3 cellular contexts compared by ENCODE assay signal in the genomic region with DNA sequence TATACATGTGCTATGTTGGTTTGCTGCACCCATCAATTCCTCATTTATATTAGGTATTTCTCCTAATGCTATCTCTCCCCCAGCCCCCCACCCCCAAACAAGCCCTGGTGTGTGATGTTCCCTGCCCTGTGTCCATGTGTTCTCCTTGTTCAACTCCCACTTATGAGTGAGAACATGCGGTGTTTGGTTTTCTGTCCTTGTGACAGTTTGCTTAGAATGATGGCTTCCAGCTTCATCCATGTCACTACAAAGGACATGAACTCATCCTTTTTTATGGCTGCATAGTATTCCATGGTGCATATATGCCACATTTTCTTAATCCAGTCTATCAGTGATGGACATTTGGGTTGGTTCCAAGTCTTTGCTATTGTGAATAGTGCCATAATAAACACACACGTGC.
A peak's percentile ranks its signal among the peaks of the same experiment; 100 is the strongest.
DNase-seq lines count a peak whose midpoint lies in the region; ATAC-seq, FAIRE-seq and TF ChIP-seq lines count a peak whose summit lies in the region.
"Not testable (repeated sequence)": the region's sequence is repeated elsewhere in the genome, so short reads cannot be mapped to it uniquely, and the experiment has no call there.

No MANE protein-coding gene starts in this region.

- not testable (repeated sequence) for H3K4me2 ChIP-seq in K562 (ENCODE audit: insufficient read depth, low read length)

- H3K9me1 ChIP-seq in K562 (ENCODE audit: control insufficient read depth, insufficient read depth, low read length): not testable (repeated sequence)

- TF ChIP-seq POLR2A in K562 (conservative IDR thresholded peaks at IDR 0.05): not testable (repeated sequence)

- H4K20me1 ChIP-seq in K562 (replicated peaks; ENCODE audit: control insufficient read depth, insufficient read depth, low read length): not testable (repeated sequence)

- POLR2A ChIA-PET in HEK293 (lab: Yijun Ruan, JAX): not testable (repeated sequence)
- POLR2A ChIA-PET in K562 (lab: Yijun Ruan, JAX): interaction anchor here (2.0 kb wide), 1 partner anchor 10 kb away, joined by 7 read pairs; no protein-coding TSS in a partner anchor

- not testable (repeated sequence) for H3K4me1 ChIP-seq in HEK293 (ENCODE audit: control insufficient read depth, insufficient read depth, low read length); K562 (replicated peaks in 1 of 2; ENCODE audit: control insufficient read depth in 2 of 2, insufficient read depth in 2 of 2, low read length in 2 of 2)

- 1% methylated on average over 2 of the region's 2 CpGs for WGBS in K562 (ENCODE audit: insufficient coverage, low coverage, missing lambda C conversion rate)

- not testable (repeated sequence) for H3K4me1 Mint-ChIP-seq in activated CD4-positive, alpha-beta T cell treated with anti-CD3 and anti-CD28 coated beads, Interleukin-2, amount 10 ng/mL, durations not matched to agents 24 days and 14 days

- not testable (repeated sequence) for H3K4me3 Mint-ChIP-seq in activated CD4-positive, alpha-beta T cell treated with anti-CD3 and anti-CD28 coated beads, Interleukin-2, amount 10 ng/mL, durations not matched to agents 24 days and 14 days

- not testable (repeated sequence) for H3K36me3 Mint-ChIP-seq in activated CD4-positive, alpha-beta T cell treated with anti-CD3 and anti-CD28 coated beads, Interleukin-2, amount 10 ng/mL, durations not matched to agents 24 days and 14 days (ENCODE audit: low read depth)

- H3K27ac ChIP-seq in HEK293 (ENCODE audit: extremely low read depth, low read depth, low read length); K562 (ENCODE audit: extremely low read depth, low read depth, low read length): not testable (repeated sequence)

- TF ChIP-seq RAD21 in K562 (CRISPR knock-in tag; conservative IDR thresholded peaks at IDR 0.05 in 1 of 2, IDR thresholded peaks at IDR 0.05 in 1 of 2): not testable (repeated sequence)

- H3K27me3 ChIP-seq in K562 (ENCODE audit: control insufficient read depth in 2 of 2, insufficient read depth in 2 of 2, low read length in 2 of 2): peaks cover 9 to 20% of the 10 kb centered on the region in 2 experiments; a peak in 4 of 5 replicates

- BruUV-seq in K562 (replicated peaks; lab: Mats Ljungman, UMichigan): not testable (repeated sequence)

- CTCF ChIA-PET in HEK293 (lab: Yijun Ruan, JAX): interaction anchor here (2.5 kb wide), 1 partner anchor 10 kb away, joined by 7 read pairs; no protein-coding TSS in a partner anchor
- CTCF ChIA-PET in K562 (lab: Yijun Ruan, JAX; ENCODE audit: low intra/inter-chr PET ratio): not testable (repeated sequence)

- H3K79me2 ChIP-seq in K562 (ENCODE audit: control insufficient read depth, insufficient read depth, low read length): not testable (repeated sequence)

- not testable (repeated sequence) for ATAC-seq in K562

- H3K36me3 ChIP-seq in HEK293 (ENCODE audit: control insufficient read depth in 2 of 2, insufficient read depth in 1 of 2, low read length in 2 of 2); K562 (ENCODE audit: control insufficient read depth, insufficient read depth, low read length): not testable (repeated sequence)

- peak; percentile 13 for DNase-seq in activated CD4-positive, alpha-beta T cell treated with anti-CD3 and anti-CD28 coated beads, Interleukin-2, amount 10 ng/mL, durations not matched to agents 24 days and 14 days
- DNase-seq in K562 (ENCODE audit: extremely low read depth in 1 of 4, low spot score in 3 of 4): not testable (repeated sequence)

- not testable (repeated sequence) for H2AFZ ChIP-seq in K562 (ENCODE audit: low read depth, low read length)

- H3K9ac ChIP-seq in K562 (ENCODE audit: insufficient read depth in 1 of 2, low read depth in 2 of 2, low read length in 2 of 2): not testable (repeated sequence)

- H3K27ac Mint-ChIP-seq in activated CD4-positive, alpha-beta T cell treated with anti-CD3 and anti-CD28 coated beads, Interleukin-2, amount 10 ng/mL, durations not matched to agents 24 days and 14 days: not testable (repeated sequence)

- intact Hi-C loops in activated CD4-positive, alpha-beta T cell treated with anti-CD3 and anti-CD28 coated beads, Interleukin-2, amount 10 ng/mL, durations not matched to agents 24 days and 14 days (cut with micrococcal nuclease); K562 (cut with micrococcal nuclease): not testable (repeated sequence)

- H3K9me3 Mint-ChIP-seq in activated CD4-positive, alpha-beta T cell treated with anti-CD3 and anti-CD28 coated beads, Interleukin-2, amount 10 ng/mL, durations not matched to agents 24 days and 14 days: not testable (repeated sequence)

- peaks cover 48% of the 10 kb centered on the region for H3K27me3 Mint-ChIP-seq in activated CD4-positive, alpha-beta T cell treated with anti-CD3 and anti-CD28 coated beads, Interleukin-2, amount 10 ng/mL, durations not matched to agents 24 days and 14 days

- not testable (repeated sequence) for TF ChIP-seq CTCF in HEK293 (tag by site-specific recombination; IDR thresholded peaks at IDR 0.05); K562 (IDR thresholded peaks at IDR 0.05 in 2 of 3, conservative IDR thresholded peaks at IDR 0.05 in 1 of 3; ENCODE audit: insufficient read depth in 2 of 3, low read depth in 1 of 3, low read length in 3 of 3)

- H3K4me3 ChIP-seq in HEK293 (ENCODE audit: low read depth, low read length); K562: not testable (repeated sequence)

- TF ChIP-seq EP300 in K562 (IDR thresholded peaks at IDR 0.05; ENCODE audit: low read length): not testable (repeated sequence)

- H3K9me3 ChIP-seq in HEK293 (ENCODE audit: control insufficient read depth, insufficient read depth, low read depth, low read length); K562 (replicated peaks; ENCODE audit: control insufficient read depth, insufficient read depth, low read depth, low read length): not testable (repeated sequence)

- in situ Hi-C loops in K562 (cut with MboI): not testable (repeated sequence)

- not testable (repeated sequence) for FAIRE-seq in K562 (lab: Jason Lieb, UNC)

TF ChIP-seq in HEK293, 187 proteins besides CTCF, POLR2A, EP300 and RAD21:
- peak; percentile 91 for TF ChIP-seq ZNF146 (tag by site-specific recombination; IDR thresholded peaks at IDR 0.05)

TF ChIP-seq in K562, 482 proteins besides CTCF, POLR2A, EP300 and RAD21:
- peak; percentile 94 for TF ChIP-seq ZNF146 (CRISPR knock-in tag; IDR thresholded peaks at IDR 0.05; ENCODE audit: unreplicated experiment)
- peak; percentile 12 for TF ChIP-seq RBM25 (IDR thresholded peaks at IDR 0.05; ENCODE audit: low read depth, low read length, severe bottlenecking)
- TF ChIP-seq, protein P1, sequence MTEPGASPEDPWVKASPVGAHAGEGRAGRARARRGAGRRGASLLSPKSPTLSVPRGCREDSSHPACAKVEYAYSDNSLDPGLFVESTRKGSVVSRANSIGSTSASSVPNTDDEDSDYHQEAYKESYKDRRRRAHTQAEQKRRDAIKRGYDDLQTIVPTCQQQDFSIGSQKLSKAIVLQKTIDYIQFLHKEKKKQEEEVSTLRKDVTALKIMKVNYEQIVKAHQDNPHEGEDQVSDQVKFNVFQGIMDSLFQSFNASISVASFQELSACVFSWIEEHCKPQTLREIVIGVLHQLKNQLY (CRISPR knock-in tag; conservative IDR thresholded peaks at IDR 0.05): peak in 1 of 2 experiments; percentile 68; a peak in 1 of 4 replicates
- TF ChIP-seq TSC22D4 (tag; IDR thresholded peaks at IDR 0.05): peak; percentile 22; the same call in 1 of the 2 replicates
- peak in 1 of 2 experiments; percentile 51; a peak in 1 of 4 replicates for TF ChIP-seq KDM1A (IDR thresholded peaks at IDR 0.05)
- TF ChIP-seq TCFL5 (CRISPR knock-in tag; conservative IDR thresholded peaks at IDR 0.05): 0 out of 2 replicates have a peak, but pooled peaks have one; percentile 22
TF ChIP-seq in K562: peak in this region for 6; not testable (repeated sequence) for 476.
